ENCODE assay signal across 39 cellular contexts in the genomic region with DNA sequence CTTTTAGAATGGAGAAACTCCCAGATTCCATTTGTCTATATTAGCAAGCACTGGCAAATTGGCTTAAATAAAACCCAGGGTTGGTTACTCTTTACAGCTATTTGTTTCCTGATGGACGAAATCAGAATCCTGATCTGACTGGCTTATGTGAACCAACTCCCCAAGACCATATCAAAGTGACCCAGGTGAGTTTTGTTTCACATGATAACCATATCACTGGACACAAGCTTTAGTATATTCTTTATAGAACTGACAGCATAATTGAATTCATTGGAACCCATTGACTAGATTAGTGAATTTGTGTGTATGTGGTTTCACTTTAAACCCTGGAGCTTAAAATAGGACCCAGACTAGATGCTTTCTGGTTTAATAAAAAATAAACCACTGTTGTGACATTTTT.
"Had no signal": no experiment of that assay in that cellular context is flagged by ENCODE, and none has a peak within 500 bp of the region (broad histone marks: within the 10 kb centered on the region; RNA-seq: fewer than 3 reads in every experiment).

No MANE protein-coding gene starts in this region.

- H3K9me3 Mint-ChIP-seq: activated naive CD4-positive, alpha-beta T cell treated with anti-CD3 and anti-CD28 coated beads, Interleukin-2, amount 10 ng/mL, durations not matched to agents 7 days and 5 days; activated naive CD4-positive, alpha-beta T cell treated with anti-CD3 and anti-CD28 coated beads, Interleukin-2, amount 50 U/mL, for 24 hours; activated naive CD4-positive, alpha-beta T cell treated with anti-CD3 and anti-CD28 coated beads, Interleukin-2, amount 50 U/mL, for 72 hours; activated naive CD8-positive, alpha-beta T cell treated with anti-CD3 and anti-CD28 coated beads for 36 hours; activated naive CD8-positive, alpha-beta T cell treated with anti-CD3 and anti-CD28 coated beads, Interleukin-2, amount 10 ng/mL, durations not matched to agents 7 days and 5 days; activated naive CD8-positive, alpha-beta T cell treated with anti-CD3 and anti-CD28 coated beads, Interleukin-2, amount 50 U/mL, for 24 hours; activated T-cell treated with anti-CD3 and anti-CD28 coated beads, Interleukin-2, amount 50 U/mL, for 24 hours; activated T-cell treated with anti-CD3 and anti-CD28 coated beads, Interleukin-2, amount 50 U/mL, for 4 hours; activated T-cell treated with anti-CD3 and anti-CD28 coated beads, Interleukin-2, amount 50 U/mL, for 72 hours; activated T-helper 1 cell treated with anti-CD3 and anti-CD28 coated beads, Interleukin-12 subunit alpha, Interleukin-12 subunit beta, Interleukin-2, Interleukin-4 antibody, amounts not matched to agents 30 ng/mL and 10 ng/mL and 1 ng/mL, durations not matched to agents 14 hours and 24 hours and 36 hours; activated T-helper 17 cell treated with anti-CD3 and anti-CD28 coated beads, Interleukin-2, amount 50 U/mL, for 72 hours; activated T-helper 2 cell treated with anti-CD3 and anti-CD28 coated beads, Interferon-gamma antibody, Interleukin-2, Interleukin-4, amounts not matched to agents 10 μg/mL and 5 μg/mL and 100 μg/mL, durations not matched to agents 14 hours and 24 hours and 36 hours; brain; central memory CD8-positive, alpha-beta T cell had no signal

- FAIRE-seq: astrocyte, bronchial epithelial cell had no signal

- H3K27me3 ChIP-seq: adrenal gland, ascending aorta, body of pancreas, brain microvascular endothelial cell, breast epithelium, cardiac muscle cell had no signal

- H3K27me3 Mint-ChIP-seq: activated naive CD4-positive, alpha-beta T cell treated with anti-CD3 and anti-CD28 coated beads, Interleukin-2, amount 10 ng/mL, durations not matched to agents 7 days and 5 days; activated naive CD4-positive, alpha-beta T cell treated with anti-CD3 and anti-CD28 coated beads, Interleukin-2, amount 50 U/mL, for 24 hours; activated naive CD8-positive, alpha-beta T cell; activated naive CD8-positive, alpha-beta T cell treated with anti-CD3 and anti-CD28 coated beads for 36 hours; activated naive CD8-positive, alpha-beta T cell treated with anti-CD3 and anti-CD28 coated beads, Interleukin-2, amount 10 ng/mL, durations not matched to agents 7 days and 5 days; activated naive CD8-positive, alpha-beta T cell treated with anti-CD3 and anti-CD28 coated beads, Interleukin-2, amount 50 U/mL, for 24 hours; activated T-cell treated with anti-CD3 and anti-CD28 coated beads, Interleukin-2, amount 50 U/mL, for 24 hours; activated T-helper 17 cell treated with anti-CD3 and anti-CD28 coated beads, Interleukin-2, amount 50 U/mL, for 72 hours; brain; central memory CD8-positive, alpha-beta T cell had no signal

- H3K4me3 Mint-ChIP-seq: activated naive CD4-positive, alpha-beta T cell treated with anti-CD3 and anti-CD28 coated beads, Interleukin-2, amount 10 ng/mL, durations not matched to agents 7 days and 5 days; activated naive CD4-positive, alpha-beta T cell treated with anti-CD3 and anti-CD28 coated beads, Interleukin-2, amount 50 U/mL, for 24 hours; activated naive CD8-positive, alpha-beta T cell; activated naive CD8-positive, alpha-beta T cell treated with anti-CD3 and anti-CD28 coated beads for 36 hours; activated naive CD8-positive, alpha-beta T cell treated with anti-CD3 and anti-CD28 coated beads, Interleukin-2, amount 10 ng/mL, durations not matched to agents 7 days and 5 days; activated naive CD8-positive, alpha-beta T cell treated with anti-CD3 and anti-CD28 coated beads, Interleukin-2, amount 50 U/mL, for 24 hours; activated T-cell treated with anti-CD3 and anti-CD28 coated beads, Interleukin-2, amount 50 U/mL, for 24 hours; activated T-cell treated with anti-CD3 and anti-CD28 coated beads, Interleukin-2, amount 50 U/mL, for 4 hours; activated T-cell treated with anti-CD3 and anti-CD28 coated beads, Interleukin-2, amount 50 U/mL, for 72 hours; activated T-helper 1 cell treated with anti-CD3 and anti-CD28 coated beads, Interleukin-12 subunit alpha, Interleukin-12 subunit beta, Interleukin-2, Interleukin-4 antibody, amounts not matched to agents 30 ng/mL and 10 ng/mL and 1 ng/mL, durations not matched to agents 14 hours and 24 hours and 36 hours; activated T-helper 17 cell treated with anti-CD3 and anti-CD28 coated beads, Interleukin-2, amount 50 U/mL, for 72 hours; brain; central memory CD8-positive, alpha-beta T cell had no signal

- H3K9me3 ChIP-seq: adrenal gland, ascending aorta, body of pancreas, breast epithelium had no signal

- H3K4me3 ChIP-seq: adrenal gland, ascending aorta, body of pancreas, breast epithelium, cardiac muscle cell had no signal

- H3K4me1 Mint-ChIP-seq: brain had no signal

- H3K36me3 ChIP-seq: breast epithelium had no signal

- DNase-seq: activated effector memory CD4-positive, alpha-beta T cell treated with anti-CD3 and anti-CD28 coated beads, Interleukin-2, amount 50 U/mL, for 16 hours; activated effector memory CD4-positive, alpha-beta T cell treated with Interleukin-2 at 50 U/mL for 16 hours; activated gamma-delta T cell; activated gamma-delta T cell treated with Interleukin-2 at 50 U/mL for 16 hours; activated naive CD4-positive, alpha-beta T cell; activated naive CD4-positive, alpha-beta T cell treated with anti-CD3 and anti-CD28 coated beads, Interleukin-2, amount 10 ng/mL, durations not matched to agents 7 days and 5 days; activated naive CD4-positive, alpha-beta T cell treated with anti-CD3 and anti-CD28 coated beads, Interleukin-2, amount 50 U/mL, for 16 hours; activated naive CD4-positive, alpha-beta T cell treated with Interleukin-2 at 50 U/mL for 16 hours; activated naive CD8-positive, alpha-beta T cell treated with anti-CD3 and anti-CD28 coated beads for 36 hours; activated naive CD8-positive, alpha-beta T cell treated with anti-CD3 and anti-CD28 coated beads, Interleukin-2, amount 10 ng/mL, durations not matched to agents 7 days and 5 days; activated naive CD8-positive, alpha-beta T cell treated with anti-CD3 and anti-CD28 coated beads, Interleukin-2, amount 50 U/mL, for 24 hours; activated T-cell treated with anti-CD3 and anti-CD28 coated beads, Interleukin-2, amount 50 U/mL, for 1 hour; activated T-cell treated with anti-CD3 and anti-CD28 coated beads, Interleukin-2, amount 50 U/mL, for 24 hours; activated T-cell treated with anti-CD3 and anti-CD28 coated beads, Interleukin-2, amount 50 U/mL, for 4 hours; activated T-cell treated with anti-CD3 and anti-CD28 coated beads, Interleukin-2, amount 50 U/mL, for 48 hours; activated T-cell treated with anti-CD3 and anti-CD28 coated beads, Interleukin-2, amount 50 U/mL, for 72 hours; adrenal gland; amniotic stem cell; amygdala; anterior cingulate cortex; aorta; body of pancreas; brain microvascular endothelial cell; caudate nucleus; central memory CD4-positive, alpha-beta T cell; cerebellar nuclear complex had no signal

- ATAC-seq: activated naive CD4-positive, alpha-beta T cell treated with anti-CD3 and anti-CD28 coated beads, Interleukin-2, amount 50 U/mL, for 72 hours; activated naive CD8-positive, alpha-beta T cell treated with anti-CD3 and anti-CD28 coated beads, Interleukin-2, amount 50 U/mL, for 24 hours; activated T-cell treated with anti-CD3 and anti-CD28 coated beads, Interleukin-2, amount 50 U/mL, for 4 hours; activated T-cell treated with anti-CD3 and anti-CD28 coated beads, Interleukin-2, amount 50 U/mL, for 72 hours; activated T-helper 17 cell treated with anti-CD3 and anti-CD28 coated beads, Interleukin-2, amount 50 U/mL, for 72 hours; body of pancreas had no signal

- H3K27ac ChIP-seq: adrenal gland, ascending aorta, body of pancreas, brain microvascular endothelial cell, breast epithelium, cardiac muscle cell had no signal

- H3K27ac Mint-ChIP-seq: activated naive CD4-positive, alpha-beta T cell treated with anti-CD3 and anti-CD28 coated beads, Interleukin-2, amount 10 ng/mL, durations not matched to agents 7 days and 5 days; activated naive CD4-positive, alpha-beta T cell treated with anti-CD3 and anti-CD28 coated beads, Interleukin-2, amount 50 U/mL, for 24 hours; activated naive CD4-positive, alpha-beta T cell treated with anti-CD3 and anti-CD28 coated beads, Interleukin-2, amount 50 U/mL, for 72 hours; activated naive CD8-positive, alpha-beta T cell; activated naive CD8-positive, alpha-beta T cell treated with anti-CD3 and anti-CD28 coated beads for 36 hours; activated naive CD8-positive, alpha-beta T cell treated with anti-CD3 and anti-CD28 coated beads, Interleukin-2, amount 10 ng/mL, durations not matched to agents 7 days and 5 days; activated naive CD8-positive, alpha-beta T cell treated with anti-CD3 and anti-CD28 coated beads, Interleukin-2, amount 50 U/mL, for 24 hours; activated T-cell treated with anti-CD3 and anti-CD28 coated beads, Interleukin-2, amount 50 U/mL, for 24 hours; activated T-cell treated with anti-CD3 and anti-CD28 coated beads, Interleukin-2, amount 50 U/mL, for 72 hours; activated T-helper 17 cell treated with anti-CD3 and anti-CD28 coated beads, Interleukin-2, amount 50 U/mL, for 72 hours; activated T-helper 2 cell treated with anti-CD3 and anti-CD28 coated beads, Interferon-gamma antibody, Interleukin-2, Interleukin-4, amounts not matched to agents 10 μg/mL and 5 μg/mL and 100 μg/mL, durations not matched to agents 14 hours and 24 hours and 36 hours; brain had no signal

- H3K4me1 ChIP-seq: adrenal gland, ascending aorta, body of pancreas, breast epithelium had no signal
